ENCODE assay signal across 8 cellular contexts in the genomic region with DNA sequence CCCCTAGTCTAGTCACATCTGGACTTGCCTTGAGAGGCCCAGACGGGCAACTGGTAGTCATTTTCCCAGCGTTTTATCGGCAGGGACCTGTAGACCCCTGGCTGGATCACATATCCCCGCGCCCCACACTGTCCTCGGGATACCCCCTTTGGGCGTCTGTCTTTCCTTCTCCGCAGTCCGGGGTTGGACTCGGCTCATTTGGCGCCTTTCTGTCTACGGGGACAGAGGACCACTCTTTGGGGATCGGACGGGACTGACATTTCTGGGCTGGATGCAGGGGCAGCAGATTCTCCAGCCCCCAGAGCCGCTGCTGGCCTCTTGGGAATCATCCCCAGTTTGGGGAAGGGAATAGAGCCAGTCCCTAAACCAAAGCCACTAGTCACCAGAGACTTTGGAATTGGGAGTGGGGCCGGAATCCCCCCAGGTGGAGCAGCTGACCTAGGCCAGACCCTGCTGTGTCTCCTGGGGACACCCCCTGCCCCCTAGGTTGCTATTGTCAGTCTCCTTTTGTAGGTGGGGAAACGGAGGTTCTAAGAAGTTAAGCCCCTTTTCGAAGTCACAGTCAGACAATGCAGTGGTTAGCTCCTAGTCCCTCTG. TPM values are rescaled to one million over a fixed set of nuclear protein-coding genes. Genes with fewer than 3 reads are reported as not detected.
DNase-seq lines count a peak whose midpoint lies in the region; ATAC-seq and TF ChIP-seq lines count a peak whose summit lies in the region.

No MANE protein-coding gene starts in this region.

- H3K4me1 Mint-ChIP-seq in natural killer cell, result peaks cover 48 to 50% of the 10 kb centered on the region in 2 donors

- no peaks in the 10 kb centered on the region for H3K9me3 Mint-ChIP-seq in natural killer cell

- no peaks in the 10 kb centered on the region for H3K27me3 Mint-ChIP-seq in natural killer cell (ENCODE audit: low read depth in 2 of 2)

- H3K36me3 ChIP-seq in ectodermal cell (ENCODE audit: control insufficient read depth, insufficient read depth, low read length), result no peaks in the 10 kb centered on the region

- intact Hi-C loops in natural killer cell (cut with micrococcal nuclease), result loop anchor here (5.0 kb wide), 1 partner anchor 182 kb away; a partner anchor contains a TSS

- no peak for ATAC-seq in natural killer cell

- in situ Hi-C loops in GM13977 (cut with MboI; ENCODE audit: low pct_unique_long_range_greater_than_20kb, low sequenced_read_pairs, unreplicated experiment), result no loop called here

- peak overlapping the region; percentile 88 for H3K4me3 Mint-ChIP-seq in natural killer cell

- WGBS in ectodermal cell, 2 experiments, result 5% methylated on average over 18 of the region's 18 CpGs

- DNase-seq in GM12864 (ENCODE audit: low read depth) (no peak), LNCaP clone FGC (ENCODE audit: low read depth) (no peak), natural killer cell (no peak), NCI-H128 (lab: John Stamatoyannopoulos, UW; ENCODE audit: unreplicated experiment) (no peak), RKO (ENCODE audit: low spot score) (no peak), NCI-H146 treated with DMSO at 0.1 percent for 48 hours (lab: John Stamatoyannopoulos, UW; ENCODE audit: unreplicated experiment) (no peak), GM13977 (ENCODE audit: low spot score) (no peak)

- no peaks in the 10 kb centered on the region for H3K9me3 ChIP-seq in ectodermal cell (ENCODE audit: control insufficient read depth, low read length)

- H3K4me1 ChIP-seq in ectodermal cell (ENCODE audit: control insufficient read depth, insufficient read depth, low read length), result peaks cover 4% of the 10 kb centered on the region

- TF ChIP-seq CTCF in GM12864 (IDR thresholded peaks at IDR 0.05; ENCODE audit: low read depth, low read length, missing control alignments) (no peak), LNCaP clone FGC (IDR thresholded peaks at IDR 0.05; ENCODE audit: control insufficient read depth, extremely low read depth, insufficient read depth) (no peak), natural killer cell (IDR thresholded peaks at IDR 0.05) (no peak), GM13977 (IDR thresholded peaks at IDR 0.05; ENCODE audit: extremely low read depth, insufficient read depth, missing control alignments) (no peak)

- H3K4me3 ChIP-seq in GM12864 (ENCODE audit: low read depth, low read length) (peak overlapping the region; percentile 94), LNCaP clone FGC (ENCODE audit: low read depth, low read length) (peak overlapping the region; percentile 91), ectodermal cell (ENCODE audit: insufficient read depth, low read depth, low read length) (peak overlapping the region; percentile 72)

- peak overlapping the region; percentile 84 to 94 for H3K27ac Mint-ChIP-seq in natural killer cell

- no peak overlapping the region for H3K27ac ChIP-seq in ectodermal cell (ENCODE audit: insufficient read depth, low read depth, low read length, poor library complexity, severe bottlenecking)

- H3K36me3 Mint-ChIP-seq in natural killer cell, result no peaks in the 10 kb centered on the region

- peaks cover 15% of the 10 kb centered on the region for H3K27me3 ChIP-seq in ectodermal cell (ENCODE audit: control insufficient read depth, insufficient read depth, low read length, poor library complexity, severe bottlenecking)

RNA-seq across cellular contexts. Expression of a gene that starts 0.7 kb away (rescaled TPM):
- polyA plus RNA-seq in ectodermal cell (2013, experiment 1 of 4), result 7.7 TPM
- 7.1 TPM for polyA plus RNA-seq in ectodermal cell (2013, experiment 2 of 4)
- polyA plus RNA-seq in ectodermal cell (2013, experiment 3 of 4), result 8.3 TPM
- polyA plus RNA-seq in ectodermal cell (2013, experiment 4 of 4), result 8.8 TPM
- total RNA-seq in natural killer cell, result 10 to 100 TPM; 25.1 to 91.0 (median 31.8) TPM
